In the genomic region with DNA sequence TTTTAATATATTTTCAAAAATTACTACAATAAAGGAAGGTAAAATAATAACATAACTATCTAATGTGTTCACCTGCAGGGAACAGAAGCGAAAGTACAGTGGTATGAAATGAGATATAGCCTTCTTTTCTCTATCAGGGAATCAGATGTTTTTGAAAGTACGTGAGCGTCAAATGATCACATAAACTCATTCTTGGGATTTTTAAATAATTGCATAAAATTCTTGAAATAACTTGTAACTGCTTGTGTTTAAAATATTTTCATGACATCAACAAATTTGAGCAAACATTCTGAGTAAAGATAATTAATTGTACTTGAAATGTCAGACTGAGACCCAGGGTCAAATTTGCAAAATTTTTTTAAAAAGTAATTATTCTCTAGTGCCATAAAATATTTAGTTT, we compare ENCODE assay signal across 20 cellular contexts.
DNase-seq lines count a peak whose midpoint lies in the region; ATAC-seq, FAIRE-seq and TF ChIP-seq lines count a peak whose summit lies in the region.
"Had no signal": no experiment of that assay in that cellular context is flagged by ENCODE, and none has a peak within 500 bp of the region (broad histone marks: within the 10 kb centered on the region; RNA-seq: fewer than 3 reads in every experiment).

No MANE protein-coding gene starts in this region.

- ATAC-seq in HG02763 (IDR thresholded peaks at IDR 0.05; ENCODE audit: unreplicated experiment) = no peak
- ATAC-seq in GM18520 (IDR thresholded peaks at IDR 0.05; ENCODE audit: unreplicated experiment) = no peak
- ATAC-seq: GM12878, HCT116 had no signal

- H3K36me3 Mint-ChIP-seq in astrocyte (ENCODE audit: low read depth, unreplicated experiment) = no peaks in the 10 kb centered on the region
- H3K36me3 Mint-ChIP-seq: CD4-positive, alpha-beta memory T cell had no signal

- H3K4me1 Mint-ChIP-seq in astrocyte (ENCODE audit: low read depth, unreplicated experiment) = no peaks in the 10 kb centered on the region
- H3K4me1 Mint-ChIP-seq: CD4-positive, alpha-beta memory T cell had no signal

- no peaks in the 10 kb centered on the region for H3K27me3 ChIP-seq in astrocyte (ENCODE audit: insufficient read depth, low read length)

- H3K4me1 ChIP-seq in astrocyte (ENCODE audit: insufficient read depth, low read length) (no peaks in the 10 kb centered on the region), kidney (ENCODE audit: control insufficient read depth in 1 of 2, insufficient read depth in 1 of 2, low read depth in 1 of 2, low read length in 2 of 2) (no peaks in the 10 kb centered on the region)

- H3K27ac ChIP-seq in astrocyte (ENCODE audit: low read depth, low read length) = no peak overlapping the region
- H3K27ac ChIP-seq in kidney (ENCODE audit: low read depth in 2 of 2, low read length in 2 of 2) = no peak overlapping the region
- H3K27ac ChIP-seq: GM23248 had no signal

- no peak overlapping the region for H3K4me3 Mint-ChIP-seq in astrocyte (ENCODE audit: unreplicated experiment)
- H3K4me3 Mint-ChIP-seq: CD4-positive, alpha-beta memory T cell; H9 had no signal

- no peak for FAIRE-seq in HTR-8/SVneo (lab: Jason Lieb, UNC)
- no peak for FAIRE-seq in astrocyte (lab: Jason Lieb, UNC)
- peak; percentile 30 for FAIRE-seq in kidney (lab: Jason Lieb, UNC)
- FAIRE-seq in H54 (lab: Jason Lieb, UNC) = no peak
- FAIRE-seq: GM12878, H1 had no signal

- no peak overlapping the region for H3K4me2 ChIP-seq in astrocyte (ENCODE audit: low read length)

- TF ChIP-seq CTCF in astrocyte (IDR thresholded peaks at IDR 0.05; ENCODE audit: insufficient read depth, low read depth, low read length) (no peak), kidney (IDR thresholded peaks at IDR 0.05; ENCODE audit: borderline replicate concordance, extremely low read depth, insufficient read depth) (no peak), retinal pigment epithelial cell (conservative IDR thresholded peaks at IDR 0.05; ENCODE audit: low read depth, low read length) (no peak)

- H3K4me3 ChIP-seq in astrocyte (ENCODE audit: insufficient read depth, low read depth, low read length) (no peak overlapping the region), kidney (ENCODE audit: low read length in 2 of 2) (no peak overlapping the region), retinal pigment epithelial cell (ENCODE audit: low read length) (no peak overlapping the region)
- H3K4me3 ChIP-seq: GM12878, GM23248 had no signal

- no peaks in the 10 kb centered on the region for H3K36me3 ChIP-seq in astrocyte (ENCODE audit: insufficient read depth, low read length)
- H3K36me3 ChIP-seq in kidney (ENCODE audit: control insufficient read depth in 1 of 2, insufficient read depth in 2 of 2, low read length in 2 of 2) = no peaks in the 10 kb centered on the region

- peak; percentile 30 for DNase-seq in HTR-8/SVneo (ENCODE audit: insufficient read length, low spot score)
- DNase-seq in astrocyte (ENCODE audit: low read depth) = peak; percentile 15
- no peak for DNase-seq in kidney
- peak; percentile 5 for DNase-seq in retinal pigment epithelial cell (ENCODE audit: low read depth)
- DNase-seq in stimulated activated CD4-positive, alpha-beta T cell treated with anti-CD3 and anti-CD28 coated beads, Interleukin-4, amount 100 ng/mL, for 1 hour = no peak
- DNase-seq in H54 (ENCODE audit: insufficient read length, low spot score) = no peak
- DNase-seq: C1 segment of cervical spinal cord; Calu3; CD4-positive, alpha-beta memory T cell; COR-L47; DMS53; DMS79 treated with DMSO at 0.1 percent for 48 hours; GDM1; GM23248; H9 had no signal

- no peaks in the 10 kb centered on the region for H4K20me1 ChIP-seq in astrocyte (ENCODE audit: insufficient read depth, low read length)

- H3K9me3 ChIP-seq in astrocyte (ENCODE audit: insufficient read depth, low read depth, low read length) (no peaks in the 10 kb centered on the region), kidney (ENCODE audit: control insufficient read depth in 1 of 2, low read length in 2 of 2) (peaks cover 0 to 4% of the 10 kb centered on the region in 2 donors)

- no peaks in the 10 kb centered on the region for H3K27me3 Mint-ChIP-seq in astrocyte (ENCODE audit: low read depth, unreplicated experiment)

- intact Hi-C loops in kidney (cut with DNase I) = no loop called here

- H3K27ac Mint-ChIP-seq in astrocyte (ENCODE audit: unreplicated experiment) = no peak overlapping the region
- H3K27ac Mint-ChIP-seq: CD4-positive, alpha-beta memory T cell had no signal

- H2AFZ ChIP-seq in astrocyte (ENCODE audit: low read depth, low read length) = no peak overlapping the region
- H2AFZ ChIP-seq: GM23248 had no signal

- no peak for TF ChIP-seq POLR2A in H54 (IDR thresholded peaks at IDR 0.05; ENCODE audit: low read depth, low read length)

- H3K9me3 Mint-ChIP-seq in astrocyte (ENCODE audit: unreplicated experiment) = peaks cover 9% of the 10 kb centered on the region

- H3K79me2 ChIP-seq in astrocyte (ENCODE audit: insufficient read depth, low read length) = no peaks in the 10 kb centered on the region

- H3K9ac ChIP-seq in astrocyte (ENCODE audit: low read length) (no peak overlapping the region), kidney (ENCODE audit: low read length in 2 of 2) (no peak overlapping the region)
- H3K9ac ChIP-seq: GM23248 had no signal

Comparison
In these comparisons a context has a peak if more than half of its experiments do, and no peak if none do; other contexts are left out.
1. DNase-seq: peak in HTR-8/SVneo (single experiment), astrocyte (single experiment) and retinal pigment epithelial cell (single experiment); none in kidney (single experiment), stimulated activated CD4-positive, alpha-beta T cell treated with anti-CD3 and anti-CD28 coated beads, Interleukin-4, amount 100 ng/mL, for 1 hour (single experiment) and H54 (single experiment).